Comparison of ENCODE assay signal across 11 cellular contexts in genomic region chr10:79267449-79267848, GRCh38.
A peak's percentile ranks its signal among the peaks of the same experiment; 100 is the strongest.
DNase-seq lines count a peak whose midpoint lies in the region; ATAC-seq and TF ChIP-seq lines count a peak whose summit lies in the region.
"Had no signal": no experiment of that assay in that cellular context is flagged by ENCODE, and none has a peak within 500 bp of the region (broad histone marks: within the 10 kb centered on the region; RNA-seq: fewer than 3 reads in every experiment).

No MANE protein-coding gene starts in this region.

- no peaks in the 10 kb centered on the region for H3K9me2 ChIP-seq in SK-N-SH

- no peak for ATAC-seq in SK-N-SH treated with all-trans-retinoic acid at 6 μM for 48 hours
- ATAC-seq in right lobe of liver, result no peak
- ATAC-seq in thoracic aorta (ENCODE audit: insufficient number of reproducible peaks, low FRiP score, low read depth), result no peak

- peaks cover 43 to 98% of the 10 kb centered on the region in 2 experiments for H3K4me1 ChIP-seq in SK-N-SH (ENCODE audit: control insufficient read depth in 1 of 2, insufficient read depth in 2 of 2, low read depth in 1 of 2, low read length in 1 of 2)
- peaks cover 0 to 3% (median 0%) of the 10 kb centered on the region in 4 donors for H3K4me1 ChIP-seq in right lobe of liver
- peaks cover 35 to 57% of the 10 kb centered on the region in 2 donors for H3K4me1 ChIP-seq in thoracic aorta (ENCODE audit: control insufficient read depth in 1 of 2, low read depth in 2 of 2)

- peak overlapping the region; percentile 77 for H3K4me2 ChIP-seq in SK-N-SH

- H3K4me3 ChIP-seq in SK-N-SH (ENCODE audit: low read depth in 2 of 2, low read length in 1 of 2), result no peak overlapping the region
- no peak overlapping the region for H3K4me3 ChIP-seq in right lobe of liver
- H3K4me3 ChIP-seq in thoracic aorta, result no peak overlapping the region

- no peak for TF ChIP-seq POLR2A in right lobe of liver (IDR thresholded peaks at IDR 0.05)

- no peak for TF ChIP-seq RAD21 in SK-N-SH (IDR thresholded peaks at IDR 0.05; ENCODE audit: low read length)

- H4K20me1 ChIP-seq in SK-N-SH (ENCODE audit: insufficient read depth), result peaks cover 20% of the 10 kb centered on the region

- H3K9ac ChIP-seq in SK-N-SH, result peak overlapping the region; percentile 66; the same call in 1 of the 2 replicates

- intact Hi-C loops in right lobe of liver (cut with DNase I), result no loop called here

- POLR2A ChIA-PET in SK-N-SH (lab: Yijun Ruan, JAX), result no interaction called here

- H3K27me3 ChIP-seq in SK-N-SH (ENCODE audit: insufficient read depth) (no peaks in the 10 kb centered on the region), right lobe of liver (no peaks in the 10 kb centered on the region), thoracic aorta (replicated peaks; ENCODE audit: insufficient read depth) (no peaks in the 10 kb centered on the region)

- CTCF ChIA-PET in SK-N-SH (lab: Yijun Ruan, JAX), result interaction anchor here (0.8 to 2.0 kb wide), 3 partner anchors 10 to 65 kb away, joined by 3 to 4 read pairs (median 4); no protein-coding TSS in a partner anchor

- peaks cover 37% of the 10 kb centered on the region for H3F3A ChIP-seq in SK-N-SH (replicated peaks; ENCODE audit: insufficient read depth)

- no peak for DNase-seq in SK-N-SH
- DNase-seq in right lobe of liver, result no peak
- no peak for DNase-seq in thoracic aorta (ENCODE audit: low spot score)
- no peak for DNase-seq in NCI-H774 (lab: John Stamatoyannopoulos, UW)
- DNase-seq in H4 (ENCODE audit: low spot score), result no peak
- no peak for DNase-seq in GF-D8 (lab: John Stamatoyannopoulos, UW)
- DNase-seq: activated CD4-positive, alpha-beta T cell treated with anti-CD3 and anti-CD28 coated beads, Interleukin-2, amount 10 ng/mL, durations not matched to agents 24 days and 14 days; central memory CD4-positive, alpha-beta T cell; stimulated activated CD4-positive, alpha-beta T cell treated with anti-CD3 and anti-CD28 coated beads, Interleukin-15, amount 100 ng/mL, for 24 hours had no signal

- H2AFZ ChIP-seq in SK-N-SH (ENCODE audit: low read depth), result no peak overlapping the region

- H3K27ac ChIP-seq in SK-N-SH (ENCODE audit: low read depth in 2 of 2, low read length in 1 of 2), result peak overlapping the region; percentile 97 to 99
- peak overlapping the region; percentile 59 for H3K27ac ChIP-seq in angular gyrus (ENCODE audit: low read depth, low read length)
- peak overlapping the region in 2 of 3 donors; percentile 29 to 64 for H3K27ac ChIP-seq in right lobe of liver
- H3K27ac ChIP-seq in thoracic aorta, result peak overlapping the region; percentile 90 to 91

- H3K36me3 ChIP-seq in SK-N-SH (replicated peaks in 1 of 2; ENCODE audit: control insufficient read depth in 1 of 2, insufficient read depth in 2 of 2, low read length in 1 of 2), result peaks cover 8 to 12% of the 10 kb centered on the region in 2 experiments
- no peaks in the 10 kb centered on the region for H3K36me3 ChIP-seq in right lobe of liver
- no peaks in the 10 kb centered on the region for H3K36me3 ChIP-seq in thoracic aorta

- H3K79me2 ChIP-seq in SK-N-SH (ENCODE audit: insufficient read depth), result peaks cover 75% of the 10 kb centered on the region

- H3K9me3 ChIP-seq in SK-N-SH (no peaks in the 10 kb centered on the region), right lobe of liver (no peaks in the 10 kb centered on the region), thoracic aorta (no peaks in the 10 kb centered on the region)

- no peak; the same call in 1 of the 2 replicates for TF ChIP-seq CTCF in SK-N-SH (IDR thresholded peaks at IDR 0.05)
- no peak for TF ChIP-seq CTCF in right lobe of liver (IDR thresholded peaks at IDR 0.05)
- no peak for TF ChIP-seq CTCF in thoracic aorta (IDR thresholded peaks at IDR 0.05)

- TF ChIP-seq EP300 in SK-N-SH (IDR thresholded peaks at IDR 0.05; ENCODE audit: borderline replicate concordance in 1 of 2, low read depth in 1 of 2, low read length in 1 of 2), result no peak

- WGBS in SK-N-SH (ENCODE audit: low lambda C conversion rate), result 100% methylated on average over 1 of the region's 2 CpGs
- 93% methylated on average over 2 of the region's 2 CpGs for WGBS in right lobe of liver (ENCODE audit: insufficient coverage, low coverage, low lambda C conversion rate, missing lambda C conversion rate)

TF ChIP-seq in SK-N-SH, 30 proteins besides CTCF, POLR2A, EP300 and RAD21:
- no peak for TF ChIP-seq EZH2phosphoT487 (IDR thresholded peaks at IDR 0.05; ENCODE audit: borderline replicate concordance, low read depth)
- no peak for TF ChIP-seq GATA2 (CRISPR knock-in tag; IDR thresholded peaks at IDR 0.05)
- TF ChIP-seq CHD2 (IDR thresholded peaks at IDR 0.05; ENCODE audit: low read length, partially characterized antibody), result no peak
- no peak for TF ChIP-seq TAF1 (IDR thresholded peaks at IDR 0.05; ENCODE audit: borderline replicate concordance, low read depth, low read length)
- TF ChIP-seq FOXJ3 (CRISPR knock-in tag; IDR thresholded peaks at IDR 0.05), result no peak
- no peak for TF ChIP-seq IRF3 (IDR thresholded peaks at IDR 0.05; ENCODE audit: low read depth, low read length)
- TF ChIP-seq ELF1 (IDR thresholded peaks at IDR 0.05), result no peak
- TF ChIP-seq USF1 (IDR thresholded peaks at IDR 0.05; ENCODE audit: borderline replicate concordance, low read depth), result no peak
- no peak for TF ChIP-seq RCOR1 (IDR thresholded peaks at IDR 0.05; ENCODE audit: low read length)

TF ChIP-seq in SK-N-SH treated with all-trans-retinoic acid at 6 μM for 48 hours, 23 proteins besides CTCF, POLR2A, EP300 and RAD21:
- TF ChIP-seq TCF4 (CRISPR knock-in tag; IDR thresholded peaks at IDR 0.05; ENCODE audit: borderline replicate concordance), result no peak
- no peak for TF ChIP-seq ZNF565 (CRISPR knock-in tag; conservative IDR thresholded peaks at IDR 0.05; ENCODE audit: low read depth)

Comparison
In these comparisons a context has a peak if more than half of its experiments do, and no peak if none do; other contexts are left out.
1. H3K27ac ChIP-seq: peak in every context shown above with its lines; median percentile 98 in SK-N-SH; 90 in thoracic aorta; 59 in angular gyrus; 46 in right lobe of liver.